Comparison of ENCODE assay signal across 8 cellular contexts in the genomic region with DNA sequence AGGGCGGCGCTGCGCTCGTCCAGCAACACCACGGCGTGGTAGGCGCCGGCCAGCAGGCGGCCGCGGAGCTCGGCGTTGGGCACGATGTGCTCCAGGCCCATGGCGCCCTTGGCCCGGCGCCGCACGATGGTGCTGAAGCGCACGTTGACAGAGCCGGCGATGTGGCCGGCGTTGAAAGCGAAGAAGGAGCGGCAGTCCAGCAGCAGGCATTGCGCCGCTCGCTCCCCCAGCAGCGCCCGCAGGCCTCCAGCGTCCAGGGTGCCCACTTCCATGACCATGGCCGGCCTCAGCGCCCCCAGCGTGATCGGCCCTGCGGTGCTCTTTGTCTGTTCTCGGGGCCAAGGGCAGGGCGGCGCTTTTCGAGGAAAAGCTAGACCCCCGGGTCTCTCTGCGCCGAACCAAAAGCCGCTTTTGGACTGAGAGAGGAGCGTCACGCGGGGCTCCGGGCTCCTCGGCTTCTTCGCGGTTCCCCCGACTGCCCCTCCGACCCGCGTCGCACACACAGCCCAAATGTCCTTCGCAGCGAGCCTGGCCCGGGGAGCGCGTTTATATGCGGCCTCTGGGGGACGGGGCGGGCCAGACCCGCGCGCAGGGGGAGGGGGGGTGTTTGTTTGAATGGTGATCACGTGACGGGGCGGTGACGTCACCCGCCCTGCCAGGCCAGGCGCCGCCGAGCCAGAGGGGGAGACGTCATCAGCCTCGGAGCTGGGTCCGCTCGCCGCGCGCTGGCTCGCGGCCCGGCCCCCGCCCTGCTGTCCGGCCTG. TPM values are rescaled to one million over a fixed set of nuclear protein-coding genes. Genes with fewer than 3 reads are reported as not detected.
DNase-seq lines count a peak whose midpoint lies in the region; ATAC-seq and TF ChIP-seq lines count a peak whose summit lies in the region.

A gene with protein sequence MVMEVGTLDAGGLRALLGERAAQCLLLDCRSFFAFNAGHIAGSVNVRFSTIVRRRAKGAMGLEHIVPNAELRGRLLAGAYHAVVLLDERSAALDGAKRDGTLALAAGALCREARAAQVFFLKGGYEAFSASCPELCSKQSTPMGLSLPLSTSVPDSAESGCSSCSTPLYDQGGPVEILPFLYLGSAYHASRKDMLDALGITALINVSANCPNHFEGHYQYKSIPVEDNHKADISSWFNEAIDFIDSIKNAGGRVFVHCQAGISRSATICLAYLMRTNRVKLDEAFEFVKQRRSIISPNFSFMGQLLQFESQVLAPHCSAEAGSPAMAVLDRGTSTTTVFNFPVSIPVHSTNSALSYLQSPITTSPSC (minus strand): TSS at position 521 of the 764 bp plus-strand sequence. CDS start 243 bp downstream, at position 278.

- DNase-seq in BE2C, result peak; percentile 100
- DNase-seq in NCI-H510A (lab: John Stamatoyannopoulos, UW), result peak; percentile 86
- DNase-seq in activated CD4-positive, alpha-beta T cell treated with anti-CD3 and anti-CD28 coated beads for 48 hours, result peak; percentile 98
- peak; percentile 94 to 99 (median 96) for DNase-seq in stimulated activated CD4-positive, alpha-beta T cell treated with anti-CD3 and anti-CD28 coated beads, Interleukin-1b, Interleukin-23, amount 100 ng/mL, for 24 hours (ENCODE audit: low read depth in 4 of 4, low spot score in 1 of 4)

- H3K27ac ChIP-seq in cingulate gyrus (ENCODE audit: low read depth, low read length), result peak within 1 kb of the TSS; percentile 99
- H3K27ac ChIP-seq in layer of hippocampus (ENCODE audit: low read depth, low read length), result peak within 1 kb of the TSS; percentile 99

- peaks cover 5% of the 10 kb centered on the region; the same call in 1 of the 2 replicates for H3K4me1 ChIP-seq in BE2C

- H3K4me3 ChIP-seq in BE2C (ENCODE audit: low read depth, low read length), result peak within 1 kb of the TSS; percentile 84

- TF ChIP-seq POLR2A in GM19193 (IDR thresholded peaks at IDR 0.05; ENCODE audit: extremely low read depth, insufficient read depth, insufficient read length), result peak; percentile 96

- no peaks in the 10 kb centered on the region for H3K9me3 ChIP-seq in BE2C

- no peaks in the 10 kb centered on the region for H3K27me3 ChIP-seq in BE2C
- H3K27me3 ChIP-seq in layer of hippocampus (ENCODE audit: control insufficient read depth, insufficient read depth, low read length), result no peaks in the 10 kb centered on the region

- ATAC-seq in HG03432 (IDR thresholded peaks at IDR 0.05; ENCODE audit: unreplicated experiment), result peak; percentile 63

- peaks cover 23% of the 10 kb centered on the region for H3K36me3 ChIP-seq in BE2C

- TF ChIP-seq CTCF in BE2C (IDR thresholded peaks at IDR 0.05; ENCODE audit: low read depth, low read length), result peak; percentile 37

RNA-seq across cellular contexts. Expression of the gene that starts here (rescaled TPM):
- 19.5 TPM for polyA plus RNA-seq in BE2C (2012; ENCODE audit: insufficient read depth, insufficient read length, low read depth)

Comparison
In these comparisons a context has a peak if more than half of its experiments do, and no peak if none do; other contexts are left out.
1. Peak in every context shown above with its lines: DNase-seq, ATAC-seq, H3K4me3 ChIP-seq and H3K27ac ChIP-seq.